10 cellular contexts compared by ENCODE assay signal in genomic region chr6:4125933-4126864, GRCh38. TPM values are rescaled to one million over a fixed set of nuclear protein-coding genes. Genes with fewer than 3 reads are reported as not detected.
DNase-seq lines count a peak whose midpoint lies in the region; ATAC-seq and TF ChIP-seq lines count a peak whose summit lies in the region.
"Had no signal": no experiment of that assay in that cellular context is flagged by ENCODE, and none has a peak within 500 bp of the region (broad histone marks: within the 10 kb centered on the region; RNA-seq: fewer than 3 reads in every experiment).

No MANE protein-coding gene starts in this region.

- no peaks in the 10 kb centered on the region for H3K9me3 ChIP-seq in PC-3 (ENCODE audit: low read length)

- DNase-seq in Caki2 (ENCODE audit: low read depth) = peak; percentile 75
- peak; percentile 91 for DNase-seq in PC-3
- DNase-seq in epithelial cell of prostate (ENCODE audit: low read depth, low spot score) = peak; percentile 26
- peak; percentile 85 for DNase-seq in non-pigmented ciliary epithelial cell (ENCODE audit: low read depth)
- DNase-seq in NK-92 treated with Interleukin-12 subunit alpha and Interleukin-12 subunit beta, amount 100 ng/mL, for 24 hours (lab: John Stamatoyannopoulos, UW) = no peak
- DNase-seq in stimulated activated CD4-positive, alpha-beta T cell treated with anti-CD3 and anti-CD28 coated beads, Interleukin-1b, Interleukin-23, amount 100 ng/mL, for 48 hours = no peak
- DNase-seq in occipital lobe (lab: John Stamatoyannopoulos, UW) = no peak
- DNase-seq: activated CD8-positive, alpha-beta memory T cell treated with anti-CD3 and anti-CD28 coated beads for 24 hours; NCI-H2227 treated with DMSO at 0.1 percent for 48 hours had no signal

- intact Hi-C loops in PC-3 (cut with micrococcal nuclease) = loop anchor here (1.0 kb wide), 1 partner anchor 67 kb away; no protein-coding TSS in a partner anchor

- no TSS peak for BruUV-seq in PC-3 (replicated peaks; lab: Mats Ljungman, UMichigan)

- peak overlapping the region; percentile 68 for H3K4me2 ChIP-seq in PC-3 (ENCODE audit: low read length)

- H3K4me3 ChIP-seq in PC-3 (ENCODE audit: low read length) = peak overlapping the region; percentile 17; the same call in 1 of the 2 replicates

- peaks cover 62% of the 10 kb centered on the region for H3K4me1 ChIP-seq in PC-3 (ENCODE audit: insufficient read depth, low read length)

- 0 out of 2 replicates have a peak overlapping the region, but pooled peaks have one; percentile 14 for H2AFZ ChIP-seq in PC-3 (ENCODE audit: low read length)

- H3K27ac ChIP-seq in PC-3 (ENCODE audit: low read length) = peak overlapping the region; percentile 73
- H3K27ac ChIP-seq in epithelial cell of prostate = peak overlapping the region; percentile 11

- no peaks in the 10 kb centered on the region for H4K20me1 ChIP-seq in PC-3 (ENCODE audit: low read length)

- CTCF ChIA-PET in PC-3 (lab: Charles Lee) = interaction anchor here (0.6 to 1.3 kb wide), 2 partner anchors 10 to 11 kb away, joined by 3 to 4 read pairs; partner anchors contain the start of gene ECI2

- H3K36me3 ChIP-seq in PC-3 (ENCODE audit: low read depth, low read length) = peaks cover 56% of the 10 kb centered on the region

- H3F3A ChIP-seq in PC-3 (ENCODE audit: low read length, unreplicated experiment) = peaks cover 10% of the 10 kb centered on the region

- 0 out of 2 replicates have a peak, but pooled peaks cover 2% of the 10 kb centered on the region for H3K79me2 ChIP-seq in PC-3 (ENCODE audit: low read length)

- H3K27me3 ChIP-seq in PC-3 (ENCODE audit: low read length) = no peaks in the 10 kb centered on the region

- H3K9ac ChIP-seq in PC-3 (ENCODE audit: low read length) = no peak overlapping the region

- peak; percentile 57 for TF ChIP-seq CTCF in PC-3 (conservative IDR thresholded peaks at IDR 0.05; ENCODE audit: low read depth, low read length)

- POLR2A ChIA-PET in PC-3 (lab: Charles Lee; ENCODE audit: unreplicated experiment) = interaction anchor here (0.5 to 1.0 kb wide), 2 partner anchors 9 to 35 kb away, joined by 3 read pairs; partner anchors contain the start of gene ECI2

- no peaks in the 10 kb centered on the region for H3K9me2 ChIP-seq in PC-3 (replicated peaks; ENCODE audit: low read length)

- in situ Hi-C loops in Caki2 (cut with HindIII; ENCODE audit: low pct_unique_long_range_greater_than_20kb, low sequenced_read_pairs) = no loop called here

- peak; percentile 75 for ATAC-seq in PC-3
- no peak for ATAC-seq in GM19455 (IDR thresholded peaks at IDR 0.05; ENCODE audit: unreplicated experiment)

RNA-seq across cellular contexts. Expression of gene ECI2, which starts 9.2 kb away (rescaled TPM):
- 74.5 and 81.0 TPM in 2 replicates for total RNA-seq in Caki2 (2014; rRNA removed; shearing (Covaris generic); ENCODE audit: low replicate concordance)
- total RNA-seq in PC-3 (2014; rRNA removed) = 66.2 and 143 TPM in 2 replicates
- total RNA-seq in occipital lobe = 25.6 TPM

RNA-seq across cellular contexts. Expression of gene FAM217A, which starts 47.3 kb away (rescaled TPM):
- total RNA-seq in Caki2 (2014; rRNA removed; shearing (Covaris generic); ENCODE audit: low replicate concordance) = not detected in 2 replicates
- not detected in 2 replicates for total RNA-seq in PC-3 (2014; rRNA removed)
- total RNA-seq in occipital lobe = not detected

Comparison
In these comparisons a context has a peak if more than half of its experiments do, and no peak if none do; other contexts are left out.
1. DNase-seq: peak in Caki2 (single experiment), PC-3 (single experiment), epithelial cell of prostate (single experiment) and non-pigmented ciliary epithelial cell (single experiment); none in NK-92 treated with Interleukin-12 subunit alpha and Interleukin-12 subunit beta, amount 100 ng/mL, for 24 hours (single experiment), stimulated activated CD4-positive, alpha-beta T cell treated with anti-CD3 and anti-CD28 coated beads, Interleukin-1b, Interleukin-23, amount 100 ng/mL, for 48 hours (single experiment) and occipital lobe (single experiment).